3 cellular contexts compared by ENCODE assay signal in the genomic region with DNA sequence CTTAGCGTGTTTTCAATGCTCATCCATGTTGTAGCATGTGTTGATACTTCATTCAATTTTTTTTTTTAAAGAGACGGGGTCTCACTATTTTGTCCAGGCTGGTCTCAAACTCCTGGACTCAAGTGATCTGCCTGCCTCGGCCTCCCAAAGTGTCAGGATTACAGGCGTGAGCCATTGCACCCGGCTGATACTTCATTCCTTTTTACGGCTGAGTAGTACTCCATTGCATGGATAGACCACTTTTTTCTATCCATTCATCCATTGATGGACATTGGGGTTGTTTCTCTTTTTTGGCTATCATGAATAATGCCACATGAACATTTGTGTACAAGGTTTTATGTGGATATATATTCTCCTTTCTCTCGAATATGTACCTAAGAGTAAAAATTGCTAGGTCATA.
TF ChIP-seq lines count a peak whose summit lies in the region.

No MANE protein-coding gene starts in this region.

TF ChIP-seq in SK-N-SH, 30 proteins besides CTCF, POLR2A, EP300 and RAD21:
- TF ChIP-seq FOXM1 (IDR thresholded peaks at IDR 0.05; ENCODE audit: low read depth) (no peak), RCOR1 (IDR thresholded peaks at IDR 0.05; ENCODE audit: low read length) (no peak), GABPA (IDR thresholded peaks at IDR 0.05; ENCODE audit: low read depth) (no peak), JUND (IDR thresholded peaks at IDR 0.05) (no peak), ELF1 (IDR thresholded peaks at IDR 0.05) (no peak)

TF ChIP-seq in SK-N-SH treated with all-trans-retinoic acid at 6 μM for 48 hours, 23 proteins besides CTCF, POLR2A, EP300 and RAD21:
- TF ChIP-seq SNAI2 (CRISPR knock-in tag; IDR thresholded peaks at IDR 0.05) (no peak), RARB (CRISPR knock-in tag; IDR thresholded peaks at IDR 0.05) (no peak), OSR1 (CRISPR knock-in tag; IDR thresholded peaks at IDR 0.05) (no peak), POU6F1 (CRISPR knock-in tag; IDR thresholded peaks at IDR 0.05; ENCODE audit: borderline replicate concordance, low read depth) (no peak), ZNF70 (CRISPR knock-in tag; IDR thresholded peaks at IDR 0.05) (no peak), BACH2 (CRISPR knock-in tag; IDR thresholded peaks at IDR 0.05; ENCODE audit: borderline replicate concordance) (no peak), CREB5 (CRISPR knock-in tag; IDR thresholded peaks at IDR 0.05; ENCODE audit: low read depth) (no peak), ZNF565 (CRISPR knock-in tag; conservative IDR thresholded peaks at IDR 0.05; ENCODE audit: low read depth) (no peak), ZFP3 (CRISPR knock-in tag; IDR thresholded peaks at IDR 0.05) (no peak), ESRRG (CRISPR knock-in tag; IDR thresholded peaks at IDR 0.05) (no peak), ARNTL (CRISPR knock-in tag; IDR thresholded peaks at IDR 0.05; ENCODE audit: borderline replicate concordance, low read depth) (no peak), TCF4 (CRISPR knock-in tag; IDR thresholded peaks at IDR 0.05; ENCODE audit: borderline replicate concordance) (no peak)
- TF ChIP-seq, protein P1, sequence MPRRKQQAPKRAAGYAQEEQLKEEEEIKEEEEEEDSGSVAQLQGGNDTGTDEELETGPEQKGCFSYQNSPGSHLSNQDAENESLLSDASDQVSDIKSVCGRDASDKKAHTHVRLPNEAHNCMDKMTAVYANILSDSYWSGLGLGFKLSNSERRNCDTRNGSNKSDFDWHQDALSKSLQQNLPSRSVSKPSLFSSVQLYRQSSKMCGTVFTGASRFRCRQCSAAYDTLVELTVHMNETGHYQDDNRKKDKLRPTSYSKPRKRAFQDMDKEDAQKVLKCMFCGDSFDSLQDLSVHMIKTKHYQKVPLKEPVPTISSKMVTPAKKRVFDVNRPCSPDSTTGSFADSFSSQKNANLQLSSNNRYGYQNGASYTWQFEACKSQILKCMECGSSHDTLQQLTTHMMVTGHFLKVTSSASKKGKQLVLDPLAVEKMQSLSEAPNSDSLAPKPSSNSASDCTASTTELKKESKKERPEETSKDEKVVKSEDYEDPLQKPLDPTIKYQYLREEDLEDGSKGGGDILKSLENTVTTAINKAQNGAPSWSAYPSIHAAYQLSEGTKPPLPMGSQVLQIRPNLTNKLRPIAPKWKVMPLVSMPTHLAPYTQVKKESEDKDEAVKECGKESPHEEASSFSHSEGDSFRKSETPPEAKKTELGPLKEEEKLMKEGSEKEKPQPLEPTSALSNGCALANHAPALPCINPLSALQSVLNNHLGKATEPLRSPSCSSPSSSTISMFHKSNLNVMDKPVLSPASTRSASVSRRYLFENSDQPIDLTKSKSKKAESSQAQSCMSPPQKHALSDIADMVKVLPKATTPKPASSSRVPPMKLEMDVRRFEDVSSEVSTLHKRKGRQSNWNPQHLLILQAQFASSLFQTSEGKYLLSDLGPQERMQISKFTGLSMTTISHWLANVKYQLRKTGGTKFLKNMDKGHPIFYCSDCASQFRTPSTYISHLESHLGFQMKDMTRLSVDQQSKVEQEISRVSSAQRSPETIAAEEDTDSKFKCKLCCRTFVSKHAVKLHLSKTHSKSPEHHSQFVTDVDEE (CRISPR knock-in tag; IDR thresholded peaks at IDR 0.05), result no peak

TF ChIP-seq in H1, 55 proteins besides CTCF, POLR2A, EP300 and RAD21:
- TF ChIP-seq GABPA (IDR thresholded peaks at IDR 0.05; ENCODE audit: borderline replicate concordance, insufficient read depth, low read length) (no peak), CHD1 (IDR thresholded peaks at IDR 0.05; ENCODE audit: low read depth, low read length) (no peak), MAFK (IDR thresholded peaks at IDR 0.05; ENCODE audit: low read depth, low read length) (no peak), SUZ12 (IDR thresholded peaks at IDR 0.05; ENCODE audit: low read length) (no peak), SRF (IDR thresholded peaks at IDR 0.05; ENCODE audit: low read depth, low read length) (no peak), CTBP2 (IDR thresholded peaks at IDR 0.05; ENCODE audit: borderline replicate concordance, insufficient read depth, insufficient read length, low read length) (no peak), BRCA1 (IDR thresholded peaks at IDR 0.05; ENCODE audit: low read depth, low read length) (no peak), BCL11A (IDR thresholded peaks at IDR 0.05; ENCODE audit: low read depth in 2 of 2, low read length in 2 of 2) (no peak), SP2 (IDR thresholded peaks at IDR 0.05; ENCODE audit: low read length) (no peak)
